ENCODE assay signal across 31 cellular contexts in genomic region chr16:71205482-71206131, GRCh38. TPM values are rescaled to one million over a fixed set of nuclear protein-coding genes. Genes with fewer than 3 reads are reported as not detected.
DNase-seq lines count a peak whose midpoint lies in the region; ATAC-seq and TF ChIP-seq lines count a peak whose summit lies in the region.
"Had no signal": no experiment of that assay in that cellular context is flagged by ENCODE, and none has a peak within 500 bp of the region (broad histone marks: within the 10 kb centered on the region; RNA-seq: fewer than 3 reads in every experiment).

No MANE protein-coding gene starts in this region.

- peaks cover 0 to 5% (median 0%) of the 10 kb centered on the region in 6 donors for H3K4me1 ChIP-seq in spleen
- no peaks in the 10 kb centered on the region for H3K4me1 ChIP-seq in vagina
- H3K4me1 ChIP-seq: SJCRH30, transverse colon had no signal

- DNase-seq in DMS53 (lab: John Stamatoyannopoulos, UW) (peak; percentile 3), DMS53 treated with DMSO at 0.1 percent for 48 hours (lab: John Stamatoyannopoulos, UW; ENCODE audit: unreplicated experiment) (no peak), globus pallidus (ENCODE audit: low spot score) (peak; percentile 11), left lobe of liver (ENCODE audit: low spot score) (peak; percentile 76), spleen (peak; percentile 69), SHP77 treated with DMSO at 0.1 percent for 48 hours (lab: John Stamatoyannopoulos, UW) (no peak), vagina (ENCODE audit: extremely low spot score in 2 of 2) (no peak)
- DNase-seq: activated CD4-positive, alpha-beta memory T cell treated with anti-CD3 and anti-CD28 coated beads, Interleukin-2, amount 10 ng/mL, durations not matched to agents 7 days and 5 days; activated CD8-positive, alpha-beta memory T cell treated with anti-CD3 and anti-CD28 coated beads, Interleukin-2, amount 50 U/mL, for 4 hours; activated naive CD4-positive, alpha-beta T cell; activated naive CD8-positive, alpha-beta T cell treated with anti-CD3 and anti-CD28 coated beads, Interleukin-2, amount 50 U/mL, for 24 hours; COR-L47; DMS79; endodermal cell; GF-D8; GM23248; KG1; mesenchymal stem cell; MG63; NCI-H1417 treated with DMSO at 0.1 percent for 48 hours; NCI-H446 treated with DMSO at 0.1 percent for 48 hours; NCI-H774; SJCRH30; stimulated activated CD4-positive, alpha-beta T cell treated with anti-CD3 and anti-CD28 coated beads, Interleukin-15, amount 100 ng/mL, for 24 hours; SW 1271; T-helper 9 cell; transverse colon had no signal

- TF ChIP-seq CTCF in spleen (IDR thresholded peaks at IDR 0.05 in 8 of 11, conservative IDR thresholded peaks at IDR 0.05 in 3 of 11), result no peak
- TF ChIP-seq CTCF in vagina (IDR thresholded peaks at IDR 0.05), result no peak

- H3K9me3 ChIP-seq in spleen (peaks cover 2 to 47% (median 26%) of the 10 kb centered on the region in 8 donors), vagina (no peaks in the 10 kb centered on the region)
- H3K9me3 ChIP-seq: MG63, SJCRH30 had no signal

- H3K36me3 ChIP-seq in spleen (no peaks in the 10 kb centered on the region), vagina (no peaks in the 10 kb centered on the region)
- H3K36me3 ChIP-seq: MG63, SJCRH30, transverse colon had no signal

- H3K27ac ChIP-seq in spleen (peak overlapping the region in 2 of 8 donors; percentile 26 to 43), vagina (no peak overlapping the region)
- H3K27ac ChIP-seq: 22Rv1, C4-2B, GM23248, SJCRH30, transverse colon had no signal

- H3K4me3 ChIP-seq in spleen, result no peak overlapping the region
- H3K4me3 ChIP-seq in vagina, result no peak overlapping the region
- H3K4me3 ChIP-seq: GM23248, MG63, SJCRH30, transverse colon had no signal

- TF ChIP-seq POLR2A in spleen (IDR thresholded peaks at IDR 0.05) (no peak), vagina (IDR thresholded peaks at IDR 0.05) (no peak)

- H3K27me3 ChIP-seq in spleen (replicated peaks in 1 of 7) (peaks cover 0 to 12% (median 0%) of the 10 kb centered on the region in 7 donors), vagina (no peaks in the 10 kb centered on the region)
- H3K27me3 ChIP-seq: MG63, SJCRH30 had no signal

- ATAC-seq in left lobe of liver, result peak; percentile 98
- ATAC-seq in HG03039 (IDR thresholded peaks at IDR 0.05; ENCODE audit: unreplicated experiment), result no peak
- ATAC-seq: activated naive CD8-positive, alpha-beta T cell treated with anti-CD3 and anti-CD28 coated beads, Interleukin-2, amount 50 U/mL, for 24 hours; stimulated activated effector memory CD8-positive, alpha-beta T cell treated with anti-CD3 and anti-CD28 coated beads, Interleukin-12 subunit alpha, Interleukin-12 subunit beta, amount 100 ng/mL, for 72 hours had no signal

- intact Hi-C loops in spleen (cut with DNase I; ENCODE audit: low total_unique reads), result no loop called here
- intact Hi-C loops in vagina (cut with DNase I), result no loop called here

- 54 to 74% (median 61%) methylated on average over 1 to 3 of the region's 3 CpGs for WGBS in spleen, 5 donors

RNA-seq across cellular contexts. Expression of gene HYDIN, which starts 24.9 kb away (rescaled TPM):
- 0.28 TPM for total RNA-seq in left lobe of liver
- 1 to 10 TPM in 4 of 7 donors, under 1 TPM in 3; 0.27 to 2.2 (median 1.3) TPM for total RNA-seq in spleen
- under 1 TPM; 0.05 to 0.26 (median 0.07) TPM for polyA plus RNA-seq in spleen
- not detected for total RNA-seq in vagina
- total RNA-seq: activated CD4-positive, alpha-beta memory T cell treated with anti-CD3 and anti-CD28 coated beads, Interleukin-2, amount 10 ng/mL, durations not matched to agents 7 days and 5 days had no signal

Comparison
In these comparisons a context has a peak if more than half of its experiments do, and no peak if none do; other contexts are left out.
1. DNase-seq: peak in DMS53 (single experiment), globus pallidus (single experiment), left lobe of liver (single experiment) and spleen (single experiment); none in DMS53 treated with DMSO at 0.1 percent for 48 hours (single experiment), SHP77 treated with DMSO at 0.1 percent for 48 hours (single experiment) and vagina (0 of 2).